ENCODE assay signal across 8 cellular contexts in genomic region chr10:79374312-79375191, GRCh38. TPM values are rescaled to one million over a fixed set of nuclear protein-coding genes. Genes with fewer than 3 reads are reported as not detected.
DNase-seq lines count a peak whose midpoint lies in the region; ATAC-seq, FAIRE-seq and TF ChIP-seq lines count a peak whose summit lies in the region.

No MANE protein-coding gene starts in this region.

- FAIRE-seq in bronchial epithelial cell (lab: Jason Lieb, UNC) (no peak), kidney (lab: Jason Lieb, UNC) (no peak)

- ATAC-seq in GM19372 (IDR thresholded peaks at IDR 0.05; ENCODE audit: low read depth, unreplicated experiment) (peak; percentile 59), HG02678 (IDR thresholded peaks at IDR 0.05; ENCODE audit: unreplicated experiment) (no peak)

- DNase-seq in AG10803 (ENCODE audit: low read depth) (peak; percentile 68), NCI-H1694 (lab: John Stamatoyannopoulos, UW) (peak; percentile 54), bronchial epithelial cell (ENCODE audit: low read depth) (peak; percentile 58), kidney (peak; percentile 89)
- peak; percentile 48 to 73 (median 60) for DNase-seq in activated CD4-positive, CD25-positive, alpha-beta regulatory T cell (lab: John Stamatoyannopoulos, UW)
- peak; percentile 70 to 71 for DNase-seq in stimulated activated CD4-positive, alpha-beta T cell treated with anti-CD3 and anti-CD28 coated beads, Interleukin-1b, Interleukin-23, amount 100 ng/mL, for 4 hours (ENCODE audit: low read depth in 2 of 2)

- no peak overlapping the region for H3K9ac ChIP-seq in kidney (ENCODE audit: low read length in 2 of 2)

- H3K9me3 ChIP-seq in kidney (ENCODE audit: control insufficient read depth in 1 of 2, low read length in 2 of 2), result peaks cover 0 to 2% of the 10 kb centered on the region in 2 donors

- H3K4me1 ChIP-seq in kidney (ENCODE audit: control insufficient read depth in 1 of 2, insufficient read depth in 1 of 2, low read depth in 1 of 2, low read length in 2 of 2), result peaks cover 0 to 3% of the 10 kb centered on the region in 2 donors

- no peaks in the 10 kb centered on the region for H3K27me3 ChIP-seq in bronchial epithelial cell (ENCODE audit: control insufficient read depth, insufficient read depth, low read length)

- intact Hi-C loops in kidney (cut with DNase I), result loop anchor here (5.0 to 10.0 kb wide), 2 partner anchors 88 to 120 kb away; no protein-coding TSS in a partner anchor

- H3K4me3 ChIP-seq in AG10803 (ENCODE audit: low read length), result no peak overlapping the region
- no peak overlapping the region for H3K4me3 ChIP-seq in bronchial epithelial cell (ENCODE audit: low read depth, low read length)
- H3K4me3 ChIP-seq in kidney (ENCODE audit: low read length in 2 of 2), result no peak overlapping the region

- TF ChIP-seq CTCF in AG10803 (conservative IDR thresholded peaks at IDR 0.05; ENCODE audit: low read length) (peak; percentile 95), bronchial epithelial cell (IDR thresholded peaks at IDR 0.05; ENCODE audit: insufficient read depth, low read length, severe bottlenecking) (peak; percentile 94), kidney (IDR thresholded peaks at IDR 0.05; ENCODE audit: borderline replicate concordance, extremely low read depth, insufficient read depth) (peak; percentile 97)

- H3K36me3 ChIP-seq in bronchial epithelial cell (ENCODE audit: control insufficient read depth, insufficient read depth, low read length), result no peaks in the 10 kb centered on the region
- no peaks in the 10 kb centered on the region for H3K36me3 ChIP-seq in kidney (ENCODE audit: control insufficient read depth in 1 of 2, insufficient read depth in 2 of 2, low read length in 2 of 2)

- no peak overlapping the region for H3K27ac ChIP-seq in kidney (ENCODE audit: low read depth in 2 of 2, low read length in 2 of 2)

RNA-seq across cellular contexts. Expression of gene PPIF, which starts 27.3 kb away (rescaled TPM):
- total RNA-seq in bronchial epithelial cell (19.5 and 27.1 TPM in 2 replicates), kidney (36.7 TPM)
- polyA plus RNA-seq in kidney (ENCODE audit: insufficient read depth, low read depth, low replicate concordance), result 120 TPM
